In the genomic region with DNA sequence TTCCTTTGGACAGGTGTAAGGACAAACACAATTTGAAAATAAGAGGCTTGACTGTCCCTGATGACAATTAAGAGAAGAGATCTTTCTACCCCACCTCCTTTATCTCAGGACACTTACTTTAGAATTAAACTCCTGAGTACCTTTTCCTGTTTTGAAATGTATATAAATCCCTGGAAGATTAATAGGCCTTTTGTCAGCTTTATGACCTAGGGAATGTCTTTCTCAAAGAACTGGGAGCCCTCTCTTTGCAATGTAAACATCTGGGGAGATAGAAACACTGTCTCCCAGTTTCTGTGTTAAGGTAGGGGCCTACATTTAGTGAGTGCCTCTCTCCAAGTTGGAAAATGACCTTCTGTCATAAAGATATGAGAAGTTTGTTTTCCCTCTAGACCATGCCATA, we compare ENCODE assay signal across 24 cellular contexts. TPM values are rescaled to one million over a fixed set of nuclear protein-coding genes. Genes with fewer than 3 reads are reported as not detected.
A peak's percentile ranks its signal among the peaks of the same experiment; 100 is the strongest.
DNase-seq lines count a peak whose midpoint lies in the region; ATAC-seq and TF ChIP-seq lines count a peak whose summit lies in the region.
"Had no signal": no experiment of that assay in that cellular context is flagged by ENCODE, and none has a peak within 500 bp of the region (broad histone marks: within the 10 kb centered on the region; RNA-seq: fewer than 3 reads in every experiment).

No MANE protein-coding gene starts in this region.

- TF ChIP-seq CTCF in Caco-2 (IDR thresholded peaks at IDR 0.05; ENCODE audit: insufficient read depth in 1 of 2, low read depth in 1 of 2, low read length in 1 of 2, severe bottlenecking in 1 of 2, unreplicated experiment in 1 of 2) (no peak), GM23338 (conservative IDR thresholded peaks at IDR 0.05; ENCODE audit: low read depth in 2 of 2) (no peak)

- BruUV-seq in Caco-2 (replicated peaks; lab: Mats Ljungman, UMichigan), result no TSS peak

- peaks cover 6% of the 10 kb centered on the region for H3K9me2 ChIP-seq in GM23338 (ENCODE audit: insufficient read depth)

- peak; percentile 44 to 46 for DNase-seq in Caco-2
- no peak for DNase-seq in GM23338 (ENCODE audit: low spot score)
- DNase-seq in NCI-H69 (lab: John Stamatoyannopoulos, UW), result peak; percentile 55
- DNase-seq in left kidney (ENCODE audit: low read depth, low spot score), result peak; percentile 79
- no peak for DNase-seq in SW480 (ENCODE audit: low spot score)
- DNase-seq in effector CD8-positive, alpha-beta T cell (lab: John Stamatoyannopoulos, UW), result no peak
- no peak for DNase-seq in activated gamma-delta T cell treated with Interleukin-2 at 50 U/mL for 16 hours
- DNase-seq: 8988T; CD4-positive, CD25-positive, alpha-beta regulatory T cell; DND-41; H7; Kasumi-1; NCI-H1092 treated with DMSO at 0.1 percent for 48 hours; NCI-H1436 treated with DMSO at 0.1 percent for 48 hours; NCI-H187 treated with DMSO at 0.1 percent for 48 hours; NCI-H226; NCI-H524; PC-9; Right ventricle myocardium superior; T-cell had no signal

- H3K36me3 Mint-ChIP-seq in Caco-2 (ENCODE audit: insufficient read depth, unreplicated experiment), result no peaks in the 10 kb centered on the region
- no peaks in the 10 kb centered on the region for H3K36me3 Mint-ChIP-seq in GM23338 (ENCODE audit: low read depth)
- H3K36me3 Mint-ChIP-seq: CD4-positive, CD25-positive, alpha-beta regulatory T cell; T-cell had no signal

- H3K27me3 ChIP-seq in Caco-2 (replicated peaks; ENCODE audit: control insufficient read depth, insufficient read depth, low read length) (no peaks in the 10 kb centered on the region), GM23338 (ENCODE audit: insufficient read depth) (no peaks in the 10 kb centered on the region)
- H3K27me3 ChIP-seq: BLaER1, SJSA1 had no signal

- H3K4me2 ChIP-seq in GM23338, result no peak overlapping the region
- H3K4me2 ChIP-seq: BLaER1, PC-9 had no signal

- H3K4me3 Mint-ChIP-seq in Caco-2 (ENCODE audit: unreplicated experiment), result no peak overlapping the region
- H3K4me3 Mint-ChIP-seq in GM23338, result no peak overlapping the region
- H3K4me3 Mint-ChIP-seq: CD4-positive, CD25-positive, alpha-beta regulatory T cell; T-cell had no signal

- no peak overlapping the region for H3K27ac ChIP-seq in GM23338 (ENCODE audit: low read depth)
- H3K27ac ChIP-seq: BLaER1, PC-9, SJSA1 had no signal

- H3K9me3 Mint-ChIP-seq in Caco-2 (ENCODE audit: unreplicated experiment) (peaks cover 22% of the 10 kb centered on the region), GM23338 (no peaks in the 10 kb centered on the region; the same call in 1 of the 3 replicates)
- H3K9me3 Mint-ChIP-seq: T-cell had no signal

- H3K27me3 Mint-ChIP-seq in Caco-2 (ENCODE audit: insufficient read depth, unreplicated experiment) (no peaks in the 10 kb centered on the region), GM23338 (ENCODE audit: insufficient read depth, low read depth, poor library complexity) (peaks cover 6% of the 10 kb centered on the region)
- H3K27me3 Mint-ChIP-seq: T-cell had no signal

- no peaks in the 10 kb centered on the region for H4K20me1 ChIP-seq in GM23338 (replicated peaks; ENCODE audit: insufficient read depth)
- H4K20me1 ChIP-seq: BLaER1 had no signal

- POLR2A ChIA-PET in Caco-2 (lab: Charles Lee), result interaction anchor here (1.3 kb wide), 1 partner anchor 32 kb away, joined by 7 read pairs; a partner anchor contains a TSS

- intact Hi-C loops in Caco-2 (cut with micrococcal nuclease; ENCODE audit: unreplicated experiment), result loop anchor here (1.0 to 2.0 kb wide), 2 partner anchors 16 to 32 kb away; a partner anchor contains a TSS

- H3K4me3 ChIP-seq in Caco-2 (ENCODE audit: low read depth, low read length), result no peak overlapping the region
- H3K4me3 ChIP-seq in GM23338, result no peak overlapping the region
- H3K4me3 ChIP-seq: BLaER1, K562, PC-9, SJSA1 had no signal

- no peaks in the 10 kb centered on the region for H3K9me3 ChIP-seq in Caco-2
- H3K9me3 ChIP-seq: SJSA1 had no signal

- no peaks in the 10 kb centered on the region for H3K79me2 ChIP-seq in GM23338 (replicated peaks; ENCODE audit: insufficient read depth)

- H3K4me1 Mint-ChIP-seq in Caco-2 (ENCODE audit: low read depth, unreplicated experiment) (peaks cover 10% of the 10 kb centered on the region), GM23338 (no peaks in the 10 kb centered on the region; the same call in 2 of the 3 replicates)
- H3K4me1 Mint-ChIP-seq: CD4-positive, CD25-positive, alpha-beta regulatory T cell; T-cell had no signal

- no peaks in the 10 kb centered on the region for H3F3A ChIP-seq in GM23338 (replicated peaks; ENCODE audit: low read depth)

- ATAC-seq in GM23338 (no peak), HG03457 (IDR thresholded peaks at IDR 0.05; ENCODE audit: unreplicated experiment) (no peak)
- ATAC-seq: K562, T-cell had no signal

- peaks cover 7% of the 10 kb centered on the region; the same call in 1 of the 2 replicates for H3K4me1 ChIP-seq in Caco-2
- peaks cover 5% of the 10 kb centered on the region; the same call in 1 of the 2 replicates for H3K4me1 ChIP-seq in GM23338 (ENCODE audit: insufficient read depth)
- H3K4me1 ChIP-seq: BLaER1, SJSA1 had no signal

- H2AFZ ChIP-seq in GM23338, result 0 out of 2 replicates have a peak overlapping the region, but pooled peaks have one; percentile 23
- H2AFZ ChIP-seq: PC-9 had no signal

- CTCF ChIA-PET in Caco-2 (lab: Charles Lee), result no interaction called here

- H3K36me3 ChIP-seq in Caco-2 (ENCODE audit: control insufficient read depth, insufficient read depth, low read length) (no peaks in the 10 kb centered on the region), GM23338 (ENCODE audit: insufficient read depth) (no peaks in the 10 kb centered on the region)
- H3K36me3 ChIP-seq: BLaER1, SJSA1 had no signal

- H3K27ac Mint-ChIP-seq in Caco-2 (ENCODE audit: unreplicated experiment), result no peak overlapping the region
- no peak overlapping the region for H3K27ac Mint-ChIP-seq in GM23338
- H3K27ac Mint-ChIP-seq: CD4-positive, CD25-positive, alpha-beta regulatory T cell; T-cell had no signal

TF ChIP-seq in GM23338, 12 proteins besides CTCF, POLR2A, EP300 and RAD21 (continues in another document):
- TF ChIP-seq, protein P1, sequence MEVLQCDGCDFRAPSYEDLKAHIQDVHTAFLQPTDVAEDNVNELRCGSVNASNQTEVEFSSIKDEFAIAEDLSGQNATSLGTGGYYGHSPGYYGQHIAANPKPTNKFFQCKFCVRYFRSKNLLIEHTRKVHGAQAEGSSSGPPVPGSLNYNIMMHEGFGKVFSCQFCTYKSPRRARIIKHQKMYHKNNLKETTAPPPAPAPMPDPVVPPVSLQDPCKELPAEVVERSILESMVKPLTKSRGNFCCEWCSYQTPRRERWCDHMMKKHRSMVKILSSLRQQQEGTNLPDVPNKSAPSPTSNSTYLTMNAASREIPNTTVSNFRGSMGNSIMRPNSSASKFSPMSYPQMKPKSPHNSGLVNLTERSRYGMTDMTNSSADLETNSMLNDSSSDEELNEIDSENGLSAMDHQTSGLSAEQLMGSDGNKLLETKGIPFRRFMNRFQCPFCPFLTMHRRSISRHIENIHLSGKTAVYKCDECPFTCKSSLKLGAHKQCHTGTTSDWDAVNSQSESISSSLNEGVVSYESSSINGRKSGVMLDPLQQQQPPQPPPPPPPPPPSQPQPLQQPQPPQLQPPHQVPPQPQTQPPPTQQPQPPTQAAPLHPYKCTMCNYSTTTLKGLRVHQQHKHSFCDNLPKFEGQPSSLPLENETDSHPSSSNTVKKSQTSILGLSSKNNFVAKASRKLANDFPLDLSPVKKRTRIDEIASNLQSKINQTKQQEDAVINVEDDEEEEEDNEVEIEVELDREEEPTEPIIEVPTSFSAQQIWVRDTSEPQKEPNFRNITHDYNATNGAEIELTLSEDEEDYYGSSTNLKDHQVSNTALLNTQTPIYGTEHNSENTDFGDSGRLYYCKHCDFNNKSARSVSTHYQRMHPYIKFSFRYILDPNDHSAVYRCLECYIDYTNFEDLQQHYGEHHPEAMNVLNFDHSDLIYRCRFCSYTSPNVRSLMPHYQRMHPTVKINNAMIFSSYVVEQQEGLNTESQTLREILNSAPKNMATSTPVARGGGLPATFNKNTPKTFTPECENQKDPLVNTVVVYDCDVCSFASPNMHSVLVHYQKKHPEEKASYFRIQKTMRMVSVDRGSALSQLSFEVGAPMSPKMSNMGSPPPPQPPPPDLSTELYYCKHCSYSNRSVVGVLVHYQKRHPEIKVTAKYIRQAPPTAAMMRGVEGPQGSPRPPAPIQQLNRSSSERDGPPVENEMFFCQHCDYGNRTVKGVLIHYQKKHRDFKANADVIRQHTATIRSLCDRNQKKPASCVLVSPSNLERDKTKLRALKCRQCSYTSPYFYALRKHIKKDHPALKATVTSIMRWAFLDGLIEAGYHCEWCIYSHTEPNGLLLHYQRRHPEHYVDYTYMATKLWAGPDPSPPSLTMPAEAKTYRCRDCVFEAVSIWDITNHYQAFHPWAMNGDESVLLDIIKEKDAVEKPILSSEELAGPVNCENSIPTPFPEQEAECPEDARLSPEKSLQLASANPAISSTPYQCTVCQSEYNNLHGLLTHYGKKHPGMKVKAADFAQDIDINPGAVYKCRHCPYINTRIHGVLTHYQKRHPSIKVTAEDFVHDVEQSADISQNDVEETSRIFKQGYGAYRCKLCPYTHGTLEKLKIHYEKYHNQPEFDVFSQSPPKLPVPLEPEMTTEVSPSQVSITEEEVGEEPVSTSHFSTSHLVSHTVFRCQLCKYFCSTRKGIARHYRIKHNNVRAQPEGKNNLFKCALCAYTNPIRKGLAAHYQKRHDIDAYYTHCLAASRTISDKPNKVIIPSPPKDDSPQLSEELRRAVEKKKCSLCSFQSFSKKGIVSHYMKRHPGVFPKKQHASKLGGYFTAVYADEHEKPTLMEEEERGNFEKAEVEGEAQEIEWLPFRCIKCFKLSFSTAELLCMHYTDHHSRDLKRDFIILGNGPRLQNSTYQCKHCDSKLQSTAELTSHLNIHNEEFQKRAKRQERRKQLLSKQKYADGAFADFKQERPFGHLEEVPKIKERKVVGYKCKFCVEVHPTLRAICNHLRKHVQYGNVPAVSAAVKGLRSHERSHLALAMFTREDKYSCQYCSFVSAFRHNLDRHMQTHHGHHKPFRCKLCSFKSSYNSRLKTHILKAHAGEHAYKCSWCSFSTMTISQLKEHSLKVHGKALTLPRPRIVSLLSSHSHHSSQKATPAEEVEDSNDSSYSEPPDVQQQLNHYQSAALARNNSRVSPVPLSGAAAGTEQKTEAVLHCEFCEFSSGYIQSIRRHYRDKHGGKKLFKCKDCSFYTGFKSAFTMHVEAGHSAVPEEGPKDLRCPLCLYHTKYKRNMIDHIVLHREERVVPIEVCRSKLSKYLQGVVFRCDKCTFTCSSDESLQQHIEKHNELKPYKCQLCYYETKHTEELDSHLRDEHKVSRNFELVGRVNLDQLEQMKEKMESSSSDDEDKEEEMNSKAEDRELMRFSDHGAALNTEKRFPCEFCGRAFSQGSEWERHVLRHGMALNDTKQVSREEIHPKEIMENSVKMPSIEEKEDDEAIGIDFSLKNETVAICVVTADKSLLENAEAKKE (CRISPR knock-in tag; IDR thresholded peaks at IDR 0.05), result no peak
- no peak for TF ChIP-seq CREB1 (CRISPR knock-in tag; IDR thresholded peaks at IDR 0.05; ENCODE audit: low read depth)

RNA-seq across cellular contexts. Expression of a gene that starts 31.7 kb away (rescaled TPM):
- 25.2 and 35.4 TPM in 2 replicates for total RNA-seq in Caco-2 (2022)
- 12.8 and 26.8 TPM in 2 replicates for total RNA-seq in GM23338 (2014; rRNA removed; shearing (Covaris generic))
- 4.3 and 5.5 TPM in 2 replicates for polyA plus RNA-seq in GM23338 (2016; fragmentation: Nextera tagmentation; extraction: Ambion mirVana)

Comparison
In these comparisons a context has a peak if more than half of its experiments do, and no peak if none do; other contexts are left out.
1. DNase-seq: peak in Caco-2 (2 of 2), NCI-H69 (single experiment) and left kidney (single experiment); none in GM23338 (single experiment), SW480 (single experiment), effector CD8-positive, alpha-beta T cell (single experiment) and activated gamma-delta T cell treated with Interleukin-2 at 50 U/mL for 16 hours (single experiment).